In genomic region chr6:159053781-159054398, GRCh38 we compare ENCODE assay signal across 20 cellular contexts. TPM values are rescaled to one million over a fixed set of nuclear protein-coding genes. Genes with fewer than 3 reads are reported as not detected.
DNase-seq lines count a peak whose midpoint lies in the region; ATAC-seq, FAIRE-seq and TF ChIP-seq lines count a peak whose summit lies in the region.
"Had no signal": no experiment of that assay in that cellular context is flagged by ENCODE, and none has a peak within 500 bp of the region (broad histone marks: within the 10 kb centered on the region; RNA-seq: fewer than 3 reads in every experiment).

No MANE protein-coding gene starts in this region.

- no peak overlapping the region for H2AFZ ChIP-seq in hepatocyte

- DNase-seq in GM12891 (ENCODE audit: insufficient read length, low spot score) (no peak), NOMO-1 treated with DMSO at 0.1 percent for 48 hours (lab: John Stamatoyannopoulos, UW; ENCODE audit: unreplicated experiment) (peak; percentile 94), hepatocyte (ENCODE audit: low spot score) (no peak), mucosa of gallbladder (ENCODE audit: low spot score) (no peak)
- DNase-seq in effector memory CD8-positive, alpha-beta T cell, result no peak
- no peak for DNase-seq in activated CD4-positive, alpha-beta memory T cell treated with anti-CD3 and anti-CD28 coated beads, Interleukin-2, amount 10 ng/mL, durations not matched to agents 7 days and 5 days
- DNase-seq: activated CD4-positive, alpha-beta T cell treated with anti-CD3 and anti-CD28 coated beads for 48 hours; activated T-cell treated with anti-CD3 and anti-CD28 coated beads, Interleukin-2, amount 50 U/mL, for 24 hours; caudate nucleus; endodermal cell; H7; IMR-90; left lung; NK-92 treated with Interleukin-12 subunit alpha and Interleukin-12 subunit beta, amount 100 ng/mL, for 24 hours; SJCRH30 had no signal

- FAIRE-seq in GM12891 (lab: Jason Lieb, UNC), result peak; percentile 61

- no peak for TF ChIP-seq POLR2A in GM12891 (IDR thresholded peaks at IDR 0.05; ENCODE audit: low read depth, low read length)

- ATAC-seq in effector memory CD8-positive, alpha-beta T cell (replicated peaks), result peak; percentile 93
- ATAC-seq: left lung had no signal

- CTCF ChIA-PET in activated CD4-positive, alpha-beta memory T cell treated with anti-CD3 and anti-CD28 coated beads, Interleukin-2, amount 10 ng/mL, durations not matched to agents 7 days and 5 days (lab: Charles Lee), result interaction anchor here (0.8 to 3.2 kb wide), 6 partner anchors 9 to 56 kb away, joined by 3 to 11 read pairs (median 4); partner anchors contain the start of gene TAGAP

- H3K4me3 ChIP-seq in hepatocyte, result no peak overlapping the region
- H3K4me3 ChIP-seq: left lung, SJCRH30, suprapubic skin had no signal

- TF ChIP-seq CTCF in hepatocyte (IDR thresholded peaks at IDR 0.05; ENCODE audit: poor library complexity), result no peak

- no peaks in the 10 kb centered on the region for H3K36me3 ChIP-seq in hepatocyte (replicated peaks; ENCODE audit: insufficient read depth, low read depth)
- H3K36me3 ChIP-seq: left lung, SJCRH30, suprapubic skin had no signal

- WGBS in hepatocyte (ENCODE audit: low lambda C conversion rate, missing lambda C conversion rate), result 94% methylated on average over 12 of the region's 12 CpGs

- POLR2A ChIA-PET in activated CD4-positive, alpha-beta memory T cell treated with anti-CD3 and anti-CD28 coated beads, Interleukin-2, amount 10 ng/mL, durations not matched to agents 7 days and 5 days (lab: Charles Lee), result interaction anchor here (2.6 to 14.8 kb wide), 2 partner anchors 9 to 13 kb away, joined by 11 to 356 read pairs; partner anchors contain the start of gene TAGAP

- H3K27me3 ChIP-seq in hepatocyte, result no peaks in the 10 kb centered on the region
- H3K27me3 ChIP-seq: left lung, SJCRH30 had no signal

- H4K20me1 ChIP-seq in hepatocyte (ENCODE audit: insufficient read depth, poor library complexity, severe bottlenecking), result no peaks in the 10 kb centered on the region

- no peak overlapping the region for H3K4me2 ChIP-seq in hepatocyte

- no peaks in the 10 kb centered on the region for H3K9me3 ChIP-seq in hepatocyte (ENCODE audit: low read depth)
- H3K9me3 ChIP-seq: left lung, SJCRH30, suprapubic skin had no signal

- no peak overlapping the region for H3K27ac ChIP-seq in hepatocyte
- H3K27ac ChIP-seq: SJCRH30, suprapubic skin had no signal

- H3K27me3 Mint-ChIP-seq in effector memory CD8-positive, alpha-beta T cell, result no peaks in the 10 kb centered on the region
- H3K27me3 Mint-ChIP-seq in stimulated activated naive CD8-positive, alpha-beta T cell treated with anti-CD3 and anti-CD28 coated beads, Interleukin-15, Interleukin-2, amounts not matched to agents 100 ng/mL and 50 ng/mL, for 24 hours, result no peaks in the 10 kb centered on the region
- H3K27me3 Mint-ChIP-seq in activated CD4-positive, alpha-beta memory T cell treated with anti-CD3 and anti-CD28 coated beads, Interleukin-2, amount 10 ng/mL, durations not matched to agents 7 days and 5 days, result peaks cover 3% of the 10 kb centered on the region
- H3K27me3 Mint-ChIP-seq: activated T-cell treated with anti-CD3 and anti-CD28 coated beads, Interleukin-2, amount 50 U/mL, for 24 hours had no signal

- peaks cover 17% of the 10 kb centered on the region for H3K36me3 Mint-ChIP-seq in effector memory CD8-positive, alpha-beta T cell (ENCODE audit: insufficient read depth)
- H3K36me3 Mint-ChIP-seq in stimulated activated naive CD8-positive, alpha-beta T cell treated with anti-CD3 and anti-CD28 coated beads, Interleukin-15, Interleukin-2, amounts not matched to agents 100 ng/mL and 50 ng/mL, for 24 hours (ENCODE audit: low read depth), result no peaks in the 10 kb centered on the region
- H3K36me3 Mint-ChIP-seq in activated CD4-positive, alpha-beta memory T cell treated with anti-CD3 and anti-CD28 coated beads, Interleukin-2, amount 10 ng/mL, durations not matched to agents 7 days and 5 days (ENCODE audit: low read depth), result no peaks in the 10 kb centered on the region

- H3K9me2 ChIP-seq in hepatocyte (replicated peaks; ENCODE audit: insufficient read depth), result no peaks in the 10 kb centered on the region

- no peaks in the 10 kb centered on the region for H3K79me2 ChIP-seq in hepatocyte

- peak overlapping the region; percentile 57 to 87 for H3K27ac Mint-ChIP-seq in effector memory CD8-positive, alpha-beta T cell
- H3K27ac Mint-ChIP-seq in stimulated activated naive CD8-positive, alpha-beta T cell treated with anti-CD3 and anti-CD28 coated beads, Interleukin-15, Interleukin-2, amounts not matched to agents 100 ng/mL and 50 ng/mL, for 24 hours, result peak overlapping the region; percentile 38
- H3K27ac Mint-ChIP-seq in activated CD4-positive, alpha-beta memory T cell treated with anti-CD3 and anti-CD28 coated beads, Interleukin-2, amount 10 ng/mL, durations not matched to agents 7 days and 5 days, result no peak overlapping the region
- H3K27ac Mint-ChIP-seq: activated T-cell treated with anti-CD3 and anti-CD28 coated beads, Interleukin-2, amount 50 U/mL, for 24 hours; endodermal cell; nephron had no signal

- no peaks in the 10 kb centered on the region for H3K9me3 Mint-ChIP-seq in effector memory CD8-positive, alpha-beta T cell
- H3K9me3 Mint-ChIP-seq in stimulated activated naive CD8-positive, alpha-beta T cell treated with anti-CD3 and anti-CD28 coated beads, Interleukin-15, Interleukin-2, amounts not matched to agents 100 ng/mL and 50 ng/mL, for 24 hours, result no peaks in the 10 kb centered on the region
- H3K9me3 Mint-ChIP-seq in activated CD4-positive, alpha-beta memory T cell treated with anti-CD3 and anti-CD28 coated beads, Interleukin-2, amount 10 ng/mL, durations not matched to agents 7 days and 5 days, result no peaks in the 10 kb centered on the region
- H3K9me3 Mint-ChIP-seq: activated T-cell treated with anti-CD3 and anti-CD28 coated beads, Interleukin-2, amount 50 U/mL, for 24 hours; nephron had no signal

- H3K4me1 Mint-ChIP-seq in effector memory CD8-positive, alpha-beta T cell (ENCODE audit: low read depth in 2 of 2), result peaks cover 41 to 49% of the 10 kb centered on the region in 2 donors
- peaks cover 79% of the 10 kb centered on the region for H3K4me1 Mint-ChIP-seq in stimulated activated naive CD8-positive, alpha-beta T cell treated with anti-CD3 and anti-CD28 coated beads, Interleukin-15, Interleukin-2, amounts not matched to agents 100 ng/mL and 50 ng/mL, for 24 hours (ENCODE audit: low read depth)
- H3K4me1 Mint-ChIP-seq in activated CD4-positive, alpha-beta memory T cell treated with anti-CD3 and anti-CD28 coated beads, Interleukin-2, amount 10 ng/mL, durations not matched to agents 7 days and 5 days, result peaks cover 42% of the 10 kb centered on the region

- H3K4me1 ChIP-seq in hepatocyte (ENCODE audit: insufficient read depth), result peaks cover 11% of the 10 kb centered on the region
- H3K4me1 ChIP-seq: suprapubic skin had no signal

- H3K4me3 Mint-ChIP-seq in effector memory CD8-positive, alpha-beta T cell, result peak overlapping the region; percentile 69 to 73
- peak overlapping the region; percentile 17 for H3K4me3 Mint-ChIP-seq in stimulated activated naive CD8-positive, alpha-beta T cell treated with anti-CD3 and anti-CD28 coated beads, Interleukin-15, Interleukin-2, amounts not matched to agents 100 ng/mL and 50 ng/mL, for 24 hours
- H3K4me3 Mint-ChIP-seq in activated CD4-positive, alpha-beta memory T cell treated with anti-CD3 and anti-CD28 coated beads, Interleukin-2, amount 10 ng/mL, durations not matched to agents 7 days and 5 days, result no peak overlapping the region
- H3K4me3 Mint-ChIP-seq: activated T-cell treated with anti-CD3 and anti-CD28 coated beads, Interleukin-2, amount 50 U/mL, for 24 hours; endodermal cell; nephron had no signal

TF ChIP-seq in GM12891, 5 proteins besides CTCF, POLR2A, EP300 and RAD21:
- TF ChIP-seq TAF1 (IDR thresholded peaks at IDR 0.05; ENCODE audit: low read depth, low read length) (no peak), POLR2AphosphoS5 (IDR thresholded peaks at IDR 0.05; ENCODE audit: low read depth, low read length) (no peak), POU2F2 (IDR thresholded peaks at IDR 0.05; ENCODE audit: low read depth, low read length) (no peak), PAX5 (IDR thresholded peaks at IDR 0.05; ENCODE audit: insufficient read depth, low read length, severe bottlenecking) (no peak), SPI1 (IDR thresholded peaks at IDR 0.05; ENCODE audit: low read depth, low read length) (no peak)

RNA-seq across cellular contexts. Expression of gene TAGAP, which starts 9.1 kb away (rescaled TPM):
- 2.6 TPM for polyA plus RNA-seq in GM12891 (2012; ENCODE audit: low read depth, missing spikeins)
- total RNA-seq in hepatocyte, result 4.4 and 4.9 TPM in 2 replicates
- 1.9 and 2.9 TPM in 2 replicates for polyA plus RNA-seq in hepatocyte
- 8.1 TPM for total RNA-seq in mucosa of gallbladder
- total RNA-seq in activated CD4-positive, alpha-beta memory T cell treated with anti-CD3 and anti-CD28 coated beads, Interleukin-2, amount 10 ng/mL, durations not matched to agents 7 days and 5 days, result 10 to 100 TPM; 52.0 to 53.2 TPM
- total RNA-seq: Daoy, H7, IMR-90 had no signal
- polyA plus RNA-seq: BJ, IMR-90 had no signal

RNA-seq across cellular contexts. Expression of gene RSPH3, which starts 53.9 kb away (rescaled TPM):
- 1.6 TPM for polyA plus RNA-seq in GM12891 (2012; ENCODE audit: low read depth, missing spikeins)
- total RNA-seq in hepatocyte, result 7.8 and 8.0 TPM in 2 replicates
- 8.2 and 12.9 TPM in 2 replicates for polyA plus RNA-seq in hepatocyte
- 25.2 TPM for total RNA-seq in mucosa of gallbladder
- total RNA-seq in activated CD4-positive, alpha-beta memory T cell treated with anti-CD3 and anti-CD28 coated beads, Interleukin-2, amount 10 ng/mL, durations not matched to agents 7 days and 5 days, result 1 to 10 TPM; 3.4 to 3.7 TPM
